In genomic region chr3:29176501-29176900, GRCh38 we compare ENCODE assay signal across 15 cellular contexts.
DNase-seq lines count a peak whose midpoint lies in the region; ATAC-seq and TF ChIP-seq lines count a peak whose summit lies in the region.
"Had no signal": no experiment of that assay in that cellular context is flagged by ENCODE, and none has a peak within 500 bp of the region (broad histone marks: within the 10 kb centered on the region; RNA-seq: fewer than 3 reads in every experiment).

No MANE protein-coding gene starts in this region.

- H3K4me3 ChIP-seq in psoas muscle, result no peak overlapping the region
- H3K4me3 ChIP-seq in Peyer's patch, result no peak overlapping the region
- H3K4me3 ChIP-seq: gastrocnemius medialis had no signal

- H3K27me3 ChIP-seq in psoas muscle (ENCODE audit: insufficient read depth in 3 of 3, low read length in 2 of 3) (no peaks in the 10 kb centered on the region), Peyer's patch (no peaks in the 10 kb centered on the region)
- H3K27me3 ChIP-seq: gastrocnemius medialis had no signal

- intact Hi-C loops in psoas muscle (cut with DNase I), result no loop called here

- H3K27ac ChIP-seq in psoas muscle (peak overlapping the region; percentile 14), Peyer's patch (no peak overlapping the region)
- H3K27ac ChIP-seq: gastrocnemius medialis had no signal

- 17 to 26% (median 25%) methylated on average over 2 of the region's 2 CpGs for WGBS in psoas muscle, 3 donors

- TF ChIP-seq CTCF in psoas muscle (IDR thresholded peaks at IDR 0.05) (no peak), Peyer's patch (IDR thresholded peaks at IDR 0.05) (no peak)

- DNase-seq in NCI-H146 (lab: John Stamatoyannopoulos, UW), result peak; percentile 2
- no peak for DNase-seq in NCI-H146 treated with DMSO at 0.1 percent for 48 hours (lab: John Stamatoyannopoulos, UW; ENCODE audit: unreplicated experiment)
- peak; percentile 82 for DNase-seq in NCI-H2227 (lab: John Stamatoyannopoulos, UW; ENCODE audit: unreplicated experiment)
- DNase-seq in globus pallidus (ENCODE audit: low spot score), result peak; percentile 12
- no peak for DNase-seq in psoas muscle
- DNase-seq in SW480 (ENCODE audit: low spot score), result no peak
- no peak for DNase-seq in Peyer's patch
- DNase-seq in NCI-H774 (lab: John Stamatoyannopoulos, UW), result no peak
- DNase-seq: 8988T; activated CD8-positive, alpha-beta T cell treated with anti-CD3 and anti-CD28 coated beads for 36 hours; activated gamma-delta T cell; Calu3; effector memory CD8-positive, alpha-beta T cell; gastrocnemius medialis; T-helper 2 cell had no signal

- H3K36me3 ChIP-seq in psoas muscle (ENCODE audit: insufficient read depth in 1 of 2, low read depth in 1 of 2), result no peaks in the 10 kb centered on the region
- no peaks in the 10 kb centered on the region for H3K36me3 ChIP-seq in Peyer's patch
- H3K36me3 ChIP-seq: gastrocnemius medialis had no signal

- TF ChIP-seq POLR2A in Peyer's patch (IDR thresholded peaks at IDR 0.05), result no peak

- H3K4me1 ChIP-seq in psoas muscle (peaks cover 23% of the 10 kb centered on the region), Peyer's patch (peaks cover 0 to 6% (median 0%) of the 10 kb centered on the region in 4 donors)

- H3K9me3 ChIP-seq in psoas muscle (no peaks in the 10 kb centered on the region), Peyer's patch (no peaks in the 10 kb centered on the region)
- H3K9me3 ChIP-seq: gastrocnemius medialis had no signal

- ATAC-seq in psoas muscle, result peak; percentile 24 to 65 (median 62)
- ATAC-seq: activated CD8-positive, alpha-beta T cell treated with anti-CD3 and anti-CD28 coated beads for 36 hours; effector memory CD8-positive, alpha-beta T cell; gastrocnemius medialis had no signal

Comparison
In these comparisons a context has a peak if more than half of its experiments do, and no peak if none do; other contexts are left out.
1. DNase-seq: peak in NCI-H146 (single experiment), NCI-H2227 (single experiment) and globus pallidus (single experiment); none in NCI-H146 treated with DMSO at 0.1 percent for 48 hours (single experiment), psoas muscle (0 of 2), SW480 (single experiment), Peyer's patch (0 of 3) and NCI-H774 (single experiment).